Comparison of ENCODE assay signal across 1 cellular context in genomic region chr17:40551874-40552768, GRCh38.
TF ChIP-seq lines count a peak whose summit lies in the region.

No MANE protein-coding gene starts in this region.

TF ChIP-seq in HepG2, 621 proteins besides CTCF, POLR2A, EP300 and RAD21 (continued from another document and continues in another):
- 0 out of 2 replicates have a peak, but pooled peaks have one; percentile 39 for TF ChIP-seq POGK (CRISPR knock-in tag; conservative IDR thresholded peaks at IDR 0.05)
- no peak for TF ChIP-seq PRPF4 (IDR thresholded peaks at IDR 0.05; ENCODE audit: low read depth, low read length, poor library complexity, severe bottlenecking)
- no peak for TF ChIP-seq NONO (IDR thresholded peaks at IDR 0.05)
- TF ChIP-seq NONO (CRISPR knock-in tag; conservative IDR thresholded peaks at IDR 0.05) = no peak; the same call in 1 of the 2 replicates
- peak; percentile 59; the same call in 1 of the 2 replicates for TF ChIP-seq NAIF1 (CRISPR knock-in tag; IDR thresholded peaks at IDR 0.05; ENCODE audit: borderline replicate concordance)
- no peak for TF ChIP-seq ZNF678 (CRISPR knock-in tag; IDR thresholded peaks at IDR 0.05)
- no peak; the same call in 1 of the 2 replicates for TF ChIP-seq MTA1 (CRISPR knock-in tag; IDR thresholded peaks at IDR 0.05; ENCODE audit: borderline replicate concordance)
- TF ChIP-seq ZNF513 (CRISPR knock-in tag; conservative IDR thresholded peaks at IDR 0.05) = no peak
- no peak for TF ChIP-seq IKZF1 (IDR thresholded peaks at IDR 0.05)
- no peak; the same call in 1 of the 2 replicates for TF ChIP-seq MAF1 (CRISPR knock-in tag; IDR thresholded peaks at IDR 0.05; ENCODE audit: borderline replicate concordance)
- TF ChIP-seq SNAI1 (CRISPR knock-in tag; IDR thresholded peaks at IDR 0.05; ENCODE audit: borderline replicate concordance) = peak; percentile 87; the same call in 1 of the 2 replicates
- no peak for TF ChIP-seq ZNF468 (CRISPR knock-in tag; IDR thresholded peaks at IDR 0.05)
- no peak for TF ChIP-seq ZNF740 (CRISPR knock-in tag; IDR thresholded peaks at IDR 0.05)
- peak; percentile 49; the same call in 1 of the 2 replicates for TF ChIP-seq ZNF225 (CRISPR knock-in tag; IDR thresholded peaks at IDR 0.05)
- peak; percentile 92 for TF ChIP-seq NCOA2 (CRISPR knock-in tag; IDR thresholded peaks at IDR 0.05)
- TF ChIP-seq RARG (CRISPR knock-in tag; IDR thresholded peaks at IDR 0.05; ENCODE audit: low read depth) = no peak
- no peak; the same call in 1 of the 2 replicates for TF ChIP-seq AHDC1 (CRISPR knock-in tag; IDR thresholded peaks at IDR 0.05; ENCODE audit: borderline replicate concordance)
- peak; percentile 94 for TF ChIP-seq ISL2 (CRISPR knock-in tag; IDR thresholded peaks at IDR 0.05)
- TF ChIP-seq NFIB (CRISPR knock-in tag; IDR thresholded peaks at IDR 0.05; ENCODE audit: borderline replicate concordance) = no peak
- TF ChIP-seq ZNF746 (CRISPR knock-in tag; IDR thresholded peaks at IDR 0.05) = peak; percentile 77; the same call in 1 of the 2 replicates
- peak; percentile 96 for TF ChIP-seq FOSL2 (CRISPR knock-in tag; IDR thresholded peaks at IDR 0.05)
- TF ChIP-seq NKX3-1 (CRISPR knock-in tag; IDR thresholded peaks at IDR 0.05) = no peak
- TF ChIP-seq ZFP82 (CRISPR knock-in tag; IDR thresholded peaks at IDR 0.05; ENCODE audit: borderline replicate concordance) = no peak
- 0 out of 2 replicates have a peak, but pooled peaks have one; percentile 7 for TF ChIP-seq ZNF280B (CRISPR knock-in tag; IDR thresholded peaks at IDR 0.05; ENCODE audit: borderline replicate concordance)
- no peak for TF ChIP-seq ZNF343 (CRISPR knock-in tag; IDR thresholded peaks at IDR 0.05)
- no peak; the same call in 1 of the 2 replicates for TF ChIP-seq PLSCR1 (CRISPR knock-in tag; IDR thresholded peaks at IDR 0.05; ENCODE audit: borderline replicate concordance)
- peak; percentile 85 for TF ChIP-seq MIXL1 (CRISPR knock-in tag; IDR thresholded peaks at IDR 0.05)
- TF ChIP-seq ZNF589 (CRISPR knock-in tag; conservative IDR thresholded peaks at IDR 0.05) = no peak
- no peak for TF ChIP-seq CHCHD3 (CRISPR knock-in tag; IDR thresholded peaks at IDR 0.05)
- TF ChIP-seq ZFY (CRISPR knock-in tag; IDR thresholded peaks at IDR 0.05) = 0 out of 2 replicates have a peak, but pooled peaks have one; percentile 28
- no peak for TF ChIP-seq U2AF1 (optimal IDR thresholded peaks at IDR 0.05; ENCODE audit: low read depth, low read length)
- TF ChIP-seq MAZ (IDR thresholded peaks at IDR 0.05; ENCODE audit: borderline replicate concordance, low read depth, low read length) = peak; percentile 52; the same call in 1 of the 2 replicates
- TF ChIP-seq MAZ (CRISPR knock-in tag; IDR thresholded peaks at IDR 0.05; ENCODE audit: low read depth) = peak; percentile 67
- peak; percentile 81; the same call in 1 of the 2 replicates for TF ChIP-seq ARID2 (CRISPR knock-in tag; IDR thresholded peaks at IDR 0.05; ENCODE audit: borderline replicate concordance)
- TF ChIP-seq TP53 (CRISPR knock-in tag; conservative IDR thresholded peaks at IDR 0.05) = no peak
- 0 out of 2 replicates have a peak, but pooled peaks have one; percentile 59 for TF ChIP-seq ZNF430 (CRISPR knock-in tag; IDR thresholded peaks at IDR 0.05)
- TF ChIP-seq HNF4G (IDR thresholded peaks at IDR 0.05; ENCODE audit: borderline replicate concordance, low read depth, low read length) = peak; percentile 85
- no peak for TF ChIP-seq HNF4G (CRISPR knock-in tag; IDR thresholded peaks at IDR 0.05; ENCODE audit: borderline replicate concordance, low read depth)
- no peak; the same call in 1 of the 2 replicates for TF ChIP-seq BRD4 (CRISPR knock-in tag; IDR thresholded peaks at IDR 0.05)
- TF ChIP-seq MBD4 (IDR thresholded peaks at IDR 0.05; ENCODE audit: borderline replicate concordance, low read length) = no peak
- 0 out of 2 replicates have a peak, but pooled peaks have one; percentile 5 for TF ChIP-seq ZNF564 (CRISPR knock-in tag; IDR thresholded peaks at IDR 0.05)
- TF ChIP-seq SIN3B (IDR thresholded peaks at IDR 0.05; ENCODE audit: low read length) = no peak
- peak; percentile 71 for TF ChIP-seq ZNF121 (CRISPR knock-in tag; IDR thresholded peaks at IDR 0.05)
- no peak for TF ChIP-seq RFX1 (IDR thresholded peaks at IDR 0.05)
- peak; percentile 90; the same call in 1 of the 2 replicates for TF ChIP-seq RORA (CRISPR knock-in tag; IDR thresholded peaks at IDR 0.05)
- no peak for TF ChIP-seq ZNF713 (CRISPR knock-in tag; IDR thresholded peaks at IDR 0.05)
- TF ChIP-seq MAX (IDR thresholded peaks at IDR 0.05) = peak; percentile 82; the same call in 1 of the 2 replicates
- no peak for TF ChIP-seq GRHL1 (CRISPR knock-in tag; conservative IDR thresholded peaks at IDR 0.05)
- TF ChIP-seq RNF2 (conservative IDR thresholded peaks at IDR 0.05; ENCODE audit: low read depth) = no peak
- TF ChIP-seq RCOR2 (CRISPR knock-in tag; IDR thresholded peaks at IDR 0.05) = peak; percentile 89
- no peak for TF ChIP-seq ZNF576 (CRISPR knock-in tag; IDR thresholded peaks at IDR 0.05)
- no peak for TF ChIP-seq ZZZ3 (CRISPR knock-in tag; IDR thresholded peaks at IDR 0.05; ENCODE audit: borderline replicate concordance)
- no peak for TF ChIP-seq ZNF33B (CRISPR knock-in tag; IDR thresholded peaks at IDR 0.05)
- TF ChIP-seq ZBTB42 (CRISPR knock-in tag; IDR thresholded peaks at IDR 0.05) = no peak
- peak; percentile 78; the same call in 1 of the 2 replicates for TF ChIP-seq ZNF451 (CRISPR knock-in tag; IDR thresholded peaks at IDR 0.05)
- TF ChIP-seq MAFG (CRISPR knock-in tag; IDR thresholded peaks at IDR 0.05) = no peak
- TF ChIP-seq ZNF274 (CRISPR knock-in tag; IDR thresholded peaks at IDR 0.05) = no peak
- TF ChIP-seq YEATS2 (CRISPR knock-in tag; IDR thresholded peaks at IDR 0.05; ENCODE audit: borderline replicate concordance) = no peak; the same call in 1 of the 2 replicates
- no peak; the same call in 1 of the 2 replicates for TF ChIP-seq TSC22D2 (CRISPR knock-in tag; IDR thresholded peaks at IDR 0.05; ENCODE audit: borderline replicate concordance)
- no peak for TF ChIP-seq ZFP90 (CRISPR knock-in tag; IDR thresholded peaks at IDR 0.05; ENCODE audit: borderline replicate concordance)
